8 cellular contexts compared by ENCODE assay signal in the genomic region with DNA sequence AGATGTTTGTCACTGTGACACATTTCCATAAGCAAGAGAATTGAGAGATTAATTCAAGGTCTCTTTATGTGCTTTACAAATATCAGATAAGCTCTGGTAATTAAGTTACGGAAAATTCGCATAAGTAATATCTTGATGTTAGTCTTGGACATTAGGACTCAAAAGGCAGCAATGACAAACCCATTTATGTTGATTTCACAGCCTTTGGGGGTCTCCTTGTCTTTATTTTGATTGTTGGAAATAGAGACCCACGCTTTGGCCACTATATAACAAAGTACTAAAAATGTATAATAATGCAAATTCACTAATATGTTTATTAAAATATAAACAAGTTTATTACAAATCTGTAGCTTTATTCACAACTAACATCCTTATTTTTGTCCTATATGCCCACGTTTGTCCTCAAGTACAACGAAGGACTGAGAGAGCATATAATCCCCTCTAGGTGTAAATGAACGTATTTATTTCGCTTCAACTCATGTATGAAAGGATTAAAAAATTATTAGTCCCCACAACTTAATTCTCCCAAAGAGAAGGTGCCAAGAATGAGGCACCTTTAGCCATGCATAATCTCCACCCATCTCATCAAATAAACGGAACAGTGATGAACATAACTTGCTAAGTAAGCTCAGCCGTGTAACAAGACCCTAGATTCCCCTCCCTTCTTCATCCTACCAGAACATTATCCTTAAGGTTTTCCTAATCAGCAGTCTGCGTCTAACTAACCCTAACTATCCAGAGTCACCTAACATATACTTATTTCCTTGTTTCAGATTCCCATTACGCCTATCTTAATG. TPM values are rescaled to one million over a fixed set of nuclear protein-coding genes. Genes with fewer than 3 reads are reported as not detected.
DNase-seq lines count a peak whose midpoint lies in the region; ATAC-seq and TF ChIP-seq lines count a peak whose summit lies in the region.

No MANE protein-coding gene starts in this region.

- peaks cover 31% of the 10 kb centered on the region for H3K4me1 ChIP-seq in HAP-1
- peaks cover 9% of the 10 kb centered on the region for H3K4me1 ChIP-seq in iPS-15b (ENCODE audit: control insufficient read depth, insufficient read depth, low read length)

- H3K36me3 ChIP-seq in HAP-1 (replicated peaks) (0 out of 2 replicates have a peak, but pooled peaks cover 1% of the 10 kb centered on the region), iPS-15b (ENCODE audit: control insufficient read depth, insufficient read depth, low read length) (no peaks in the 10 kb centered on the region)

- peak overlapping the region; percentile 91 for H3K9ac ChIP-seq in iPS-15b (ENCODE audit: low read depth, low read length)

- peak overlapping the region; percentile 83 for H3K4me3 Mint-ChIP-seq in activated B cell treated with CpG ODN at 0.5 μM for 24 hours
- peak overlapping the region in 1 of 2 donors; percentile 94 for H3K4me3 Mint-ChIP-seq in CD14-positive monocyte

- peak overlapping the region in 18 of 21 experiments; percentile 30 to 100 (median 98) for H3K27ac ChIP-seq in skin epidermis

- H3K27me3 ChIP-seq in HAP-1 (ENCODE audit: low read depth) (no peaks in the 10 kb centered on the region), iPS-15b (ENCODE audit: control insufficient read depth, insufficient read depth, low read length) (no peaks in the 10 kb centered on the region)

- peaks cover 3% of the 10 kb centered on the region for H3K36me3 Mint-ChIP-seq in activated B cell treated with CpG ODN at 0.5 μM for 24 hours (ENCODE audit: low read depth)
- H3K36me3 Mint-ChIP-seq in CD14-positive monocyte, result peaks cover 0 to 3% of the 10 kb centered on the region in 2 donors

- intact Hi-C loops in activated B cell treated with CpG ODN at 0.5 μM for 24 hours (cut with micrococcal nuclease), result loop anchor here (1.0 to 2.0 kb wide), 7 partner anchors 37 to 1029 kb away; a partner anchor contains a TSS
- intact Hi-C loops in CD14-positive monocyte (cut with micrococcal nuclease), result no loop called here

- POLR2A ChIA-PET in activated B cell treated with CpG ODN at 0.5 μM for 24 hours (lab: Charles Lee), result interaction anchor here (0.8 to 1.3 kb wide), 4 partner anchors 37 to 93 kb away, joined by 3 to 5 read pairs (median 4); no protein-coding TSS in a partner anchor

- no peak for ATAC-seq in activated B cell treated with CpG ODN at 0.5 μM for 24 hours (ENCODE audit: low read depth)

- H3K4me1 Mint-ChIP-seq in activated B cell treated with CpG ODN at 0.5 μM for 24 hours, result peaks cover 37% of the 10 kb centered on the region
- H3K4me1 Mint-ChIP-seq in CD14-positive monocyte, result peaks cover 22% of the 10 kb centered on the region

- TF ChIP-seq CTCF in activated B cell treated with CpG ODN at 0.5 μM for 24 hours (IDR thresholded peaks at IDR 0.05) (no peak), CD14-positive monocyte (IDR thresholded peaks at IDR 0.05) (no peak)

- H3K27me3 Mint-ChIP-seq in activated B cell treated with CpG ODN at 0.5 μM for 24 hours (no peaks in the 10 kb centered on the region), CD14-positive monocyte (ENCODE audit: low read depth in 3 of 3) (peaks cover 31 to 66% (median 48%) of the 10 kb centered on the region in 3 donors)

- CTCF ChIA-PET in activated B cell treated with CpG ODN at 0.5 μM for 24 hours (lab: Charles Lee), result interaction anchor here (1.1 kb wide), 1 partner anchor 59 kb away, joined by 4 read pairs; no protein-coding TSS in a partner anchor

- in situ Hi-C loops in HAP-1 (cut with MboI; ENCODE audit: low sequenced_read_pairs), result no loop called here

- no peak for DNase-seq in HAP-1 (ENCODE audit: low spot score in 2 of 2)
- no peak for DNase-seq in activated B cell treated with CpG ODN at 0.5 μM for 24 hours
- DNase-seq in activated CD4-positive, alpha-beta T cell treated with anti-CD3 and anti-CD28 coated beads for 48 hours, result no peak
- DNase-seq in CD14-positive monocyte (ENCODE audit: low spot score), result no peak
- DNase-seq in stimulated activated CD4-positive, alpha-beta T cell treated with anti-CD3 and anti-CD28 coated beads, Interleukin-4, amount 100 ng/mL, for 1 hour, result no peak
- no peak for DNase-seq in iPS-NIHi11 (ENCODE audit: low spot score)

- H3K9me3 Mint-ChIP-seq in activated B cell treated with CpG ODN at 0.5 μM for 24 hours (no peaks in the 10 kb centered on the region), CD14-positive monocyte (peaks cover 0 to 6% (median 3%) of the 10 kb centered on the region in 7 donors)

- H3K4me3 ChIP-seq in HAP-1 (peak overlapping the region; percentile 67), iPS-15b (ENCODE audit: low read depth, low read length) (peak overlapping the region; percentile 87), skin epidermis (peak overlapping the region in 5 of 7 experiments; percentile 51 to 91 (median 76))

- no peaks in the 10 kb centered on the region for H3K9me3 ChIP-seq in HAP-1
- no peaks in the 10 kb centered on the region for H3K9me3 ChIP-seq in iPS-15b (ENCODE audit: control insufficient read depth, insufficient read depth, low read length)

- H3K27ac Mint-ChIP-seq in activated B cell treated with CpG ODN at 0.5 μM for 24 hours, result peak overlapping the region; percentile 87
- peak overlapping the region in 1 of 7 donors; percentile 10 for H3K27ac Mint-ChIP-seq in CD14-positive monocyte

RNA-seq across cellular contexts. Expression of a gene that starts 1.6 kb away (rescaled TPM):
- 31.1 and 31.8 TPM in 2 replicates for total RNA-seq in activated B cell treated with CpG ODN at 0.5 μM for 24 hours
- under 1 TPM; 0.34 to 0.95 TPM for polyA plus RNA-seq in CD14-positive monocyte
